1 cellular context compared by ENCODE assay signal in the genomic region with DNA sequence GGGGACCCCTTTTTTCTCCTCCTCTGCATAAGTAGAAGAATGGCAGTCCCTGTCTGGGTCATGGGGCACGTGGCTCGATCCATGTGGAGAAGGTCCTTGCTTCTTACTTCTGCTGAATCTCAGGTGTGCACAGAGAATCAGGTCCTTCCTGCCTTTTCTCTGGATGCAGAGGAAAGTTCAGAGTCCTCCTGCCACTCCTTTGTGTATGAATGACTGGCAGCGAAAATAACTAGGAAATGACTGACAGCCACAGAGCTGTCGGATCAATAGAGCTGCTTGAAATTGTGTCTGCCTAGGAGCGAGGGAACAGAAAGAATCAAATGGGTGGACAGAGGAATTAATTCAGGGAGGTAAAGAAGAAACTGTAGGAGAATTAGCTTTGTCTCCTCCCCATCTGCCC.
TF ChIP-seq lines count a peak whose summit lies in the region.

No MANE protein-coding gene starts in this region.

TF ChIP-seq in HepG2, 621 proteins besides CTCF, POLR2A, EP300 and RAD21:
- TF ChIP-seq, protein P1, sequence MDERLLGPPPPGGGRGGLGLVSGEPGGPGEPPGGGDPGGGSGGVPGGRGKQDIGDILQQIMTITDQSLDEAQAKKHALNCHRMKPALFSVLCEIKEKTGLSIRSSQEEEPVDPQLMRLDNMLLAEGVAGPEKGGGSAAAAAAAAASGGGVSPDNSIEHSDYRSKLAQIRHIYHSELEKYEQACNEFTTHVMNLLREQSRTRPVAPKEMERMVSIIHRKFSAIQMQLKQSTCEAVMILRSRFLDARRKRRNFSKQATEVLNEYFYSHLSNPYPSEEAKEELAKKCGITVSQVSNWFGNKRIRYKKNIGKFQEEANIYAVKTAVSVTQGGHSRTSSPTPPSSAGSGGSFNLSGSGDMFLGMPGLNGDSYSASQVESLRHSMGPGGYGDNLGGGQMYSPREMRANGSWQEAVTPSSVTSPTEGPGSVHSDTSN (CRISPR knock-in tag; IDR thresholded peaks at IDR 0.05), result peak; percentile 58; the same call in 1 of the 2 replicates
- TF ChIP-seq, protein P2, sequence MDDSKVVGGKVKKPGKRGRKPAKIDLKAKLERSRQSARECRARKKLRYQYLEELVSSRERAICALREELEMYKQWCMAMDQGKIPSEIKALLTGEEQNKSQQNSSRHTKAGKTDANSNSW (CRISPR knock-in tag; IDR thresholded peaks at IDR 0.05; ENCODE audit: borderline replicate concordance), result no peak
- TF ChIP-seq ZSCAN29 (CRISPR knock-in tag; conservative IDR thresholded peaks at IDR 0.05) (no peak), PCBP2 (optimal IDR thresholded peaks at IDR 0.05; ENCODE audit: low read depth, low read length, poor library complexity, severe bottlenecking) (no peak)
